Comparison of ENCODE assay signal across 19 cellular contexts in genomic region chr3:128237348-128238099, GRCh38.
DNase-seq lines count a peak whose midpoint lies in the region; ATAC-seq and TF ChIP-seq lines count a peak whose summit lies in the region.
"Had no signal": no experiment of that assay in that cellular context is flagged by ENCODE, and none has a peak within 500 bp of the region (broad histone marks: within the 10 kb centered on the region; RNA-seq: fewer than 3 reads in every experiment).

No MANE protein-coding gene starts in this region.

- DNase-seq in NCI-H1092 treated with DMSO at 0.1 percent for 48 hours (lab: John Stamatoyannopoulos, UW), result peak; percentile 32
- no peak for DNase-seq in NCI-H1092 (lab: John Stamatoyannopoulos, UW)
- peak; percentile 33 to 57 for DNase-seq in NCI-H446 (lab: John Stamatoyannopoulos, UW)
- DNase-seq in trophoblast cell, result peak; percentile 69 to 80
- no peak for DNase-seq in sciatic nerve (ENCODE audit: low spot score)
- DNase-seq in A172 (ENCODE audit: low spot score), result no peak
- no peak for DNase-seq in NOMO-1 (lab: John Stamatoyannopoulos, UW; ENCODE audit: unreplicated experiment in 2 of 2)
- DNase-seq: activated CD4-positive, alpha-beta memory T cell treated with anti-CD3 and anti-CD28 coated beads for 36 hours; activated gamma-delta T cell treated with Interleukin-2 at 50 U/mL for 16 hours; GM23248; spleen; stimulated activated CD4-positive, alpha-beta T cell treated with anti-CD3 and anti-CD28 coated beads, Interleukin-4, amount 100 ng/mL, for 24 hours; T1000; tibial artery had no signal

- no peak overlapping the region for H3K14ac ChIP-seq in trophoblast cell (ENCODE audit: low read length)

- H3K27me3 ChIP-seq in trophoblast cell (ENCODE audit: insufficient read depth, low read length), result no peaks in the 10 kb centered on the region
- H3K27me3 ChIP-seq: spleen, tibial artery had no signal

- peak overlapping the region in 1 of 5 experiments; percentile 51 for H3K4me3 Mint-ChIP-seq in brain
- H3K4me3 Mint-ChIP-seq: activated CD4-positive, alpha-beta memory T cell treated with anti-CD3 and anti-CD28 coated beads for 36 hours; B cell; dendritic cell treated with granulocyte-macrophage colony-stimulating factor and Interleukin-4, amounts not matched to agents 40 ng/mL and 50 ng/mL, for 4 days; stimulated activated naive CD8-positive, alpha-beta T cell treated with anti-CD3 and anti-CD28 coated beads, Interleukin-15, Interleukin-2, amounts not matched to agents 100 ng/mL and 50 ng/mL, for 24 hours had no signal

- H3K4me1 Mint-ChIP-seq in brain, result peaks cover 57% of the 10 kb centered on the region

- H3K27me3 Mint-ChIP-seq in brain, result peaks cover 3% of the 10 kb centered on the region
- H3K27me3 Mint-ChIP-seq: activated CD4-positive, alpha-beta memory T cell treated with anti-CD3 and anti-CD28 coated beads for 36 hours; B cell; dendritic cell treated with granulocyte-macrophage colony-stimulating factor and Interleukin-4, amounts not matched to agents 40 ng/mL and 50 ng/mL, for 4 days; stimulated activated naive CD8-positive, alpha-beta T cell treated with anti-CD3 and anti-CD28 coated beads, Interleukin-15, Interleukin-2, amounts not matched to agents 100 ng/mL and 50 ng/mL, for 24 hours had no signal

- H3K9ac ChIP-seq in trophoblast cell (ENCODE audit: low read length), result no peak overlapping the region
- H3K9ac ChIP-seq: GM23248 had no signal

- H4K8ac ChIP-seq in trophoblast cell (ENCODE audit: low read depth, low read length), result no peak overlapping the region

- ATAC-seq in sciatic nerve, result no peak
- ATAC-seq: A549 had no signal

- H3K27ac Mint-ChIP-seq in brain, result peak overlapping the region; percentile 3 to 78 (median 24)
- H3K27ac Mint-ChIP-seq: activated CD4-positive, alpha-beta memory T cell treated with anti-CD3 and anti-CD28 coated beads for 36 hours; B cell; stimulated activated naive CD8-positive, alpha-beta T cell treated with anti-CD3 and anti-CD28 coated beads, Interleukin-15, Interleukin-2, amounts not matched to agents 100 ng/mL and 50 ng/mL, for 24 hours had no signal

- peak overlapping the region; percentile 54 for H2BK120ac ChIP-seq in trophoblast cell (ENCODE audit: insufficient read depth, low read length, poor library complexity)

- H3K36me3 Mint-ChIP-seq in brain, result no peaks in the 10 kb centered on the region
- H3K36me3 Mint-ChIP-seq: activated CD4-positive, alpha-beta memory T cell treated with anti-CD3 and anti-CD28 coated beads for 36 hours had no signal

- peaks cover 35% of the 10 kb centered on the region for H3K79me1 ChIP-seq in trophoblast cell (ENCODE audit: low read length)

- H4K12ac ChIP-seq in trophoblast cell (ENCODE audit: low read depth, low read length), result no peak overlapping the region

- no peak overlapping the region for H3K4me2 ChIP-seq in trophoblast cell (ENCODE audit: low read length)
- H3K4me2 ChIP-seq: A549 had no signal

- no peak overlapping the region for H3K4ac ChIP-seq in trophoblast cell (ENCODE audit: low read depth, low read length)

- H2BK12ac ChIP-seq in trophoblast cell (ENCODE audit: low read length), result peak overlapping the region; percentile 33

- intact Hi-C loops in sciatic nerve (cut with DNase I), result no loop called here

- H3K4me1 ChIP-seq in trophoblast cell (ENCODE audit: control insufficient read depth in 1 of 2, insufficient read depth in 2 of 2, low read length in 2 of 2), result peaks cover 43% of the 10 kb centered on the region in 2 experiments
- H3K4me1 ChIP-seq: A549 had no signal

- no peaks in the 10 kb centered on the region for H3K9me3 ChIP-seq in trophoblast cell (ENCODE audit: insufficient read depth, low read depth, low read length)
- H3K9me3 ChIP-seq: A549, spleen, tibial artery had no signal

- no peak overlapping the region for H3K4me3 ChIP-seq in trophoblast cell (ENCODE audit: low read depth, low read length)
- H3K4me3 ChIP-seq: A549, GM23248, spleen, tibial artery had no signal

- no peak overlapping the region for H3K23ac ChIP-seq in trophoblast cell (ENCODE audit: low read length)

- peak overlapping the region; percentile 4 for H4K91ac ChIP-seq in trophoblast cell (ENCODE audit: low read depth, low read length)

- H3K36me3 ChIP-seq in trophoblast cell (ENCODE audit: control insufficient read depth in 1 of 2, insufficient read depth in 2 of 2, low read length in 2 of 2), result no peaks in the 10 kb centered on the region
- H3K36me3 ChIP-seq: spleen, tibial artery had no signal

- H2BK5ac ChIP-seq in trophoblast cell (ENCODE audit: low read depth, low read length, poor library complexity), result peak overlapping the region; percentile 71

- H2AK5ac ChIP-seq in trophoblast cell (ENCODE audit: low read length), result no peak overlapping the region

- peaks cover 10% of the 10 kb centered on the region for H3K79me2 ChIP-seq in trophoblast cell (ENCODE audit: control insufficient read depth, insufficient read depth, low read length, poor library complexity)

- peak overlapping the region; percentile 68 for H3K27ac ChIP-seq in trophoblast cell (ENCODE audit: low read depth, low read length)
- H3K27ac ChIP-seq: A549, GM23248, spleen, tibial artery had no signal

- no peaks in the 10 kb centered on the region for H3K9me3 Mint-ChIP-seq in brain
- H3K9me3 Mint-ChIP-seq: activated CD4-positive, alpha-beta memory T cell treated with anti-CD3 and anti-CD28 coated beads for 36 hours; dendritic cell treated with granulocyte-macrophage colony-stimulating factor and Interleukin-4, amounts not matched to agents 40 ng/mL and 50 ng/mL, for 4 days; stimulated activated naive CD8-positive, alpha-beta T cell treated with anti-CD3 and anti-CD28 coated beads, Interleukin-15, Interleukin-2, amounts not matched to agents 100 ng/mL and 50 ng/mL, for 24 hours had no signal

- H3K18ac ChIP-seq in trophoblast cell (ENCODE audit: low read length), result no peak overlapping the region

- no peak overlapping the region for H2AFZ ChIP-seq in trophoblast cell (ENCODE audit: insufficient read depth, low read length, poor library complexity)
- H2AFZ ChIP-seq: GM23248 had no signal

- no CpG with 5 or more reads among the region's 3 CpGs for WGBS in trophoblast cell (ENCODE audit: extremely low coverage, insufficient coverage, insufficient read length)

- TF ChIP-seq CTCF in brain (conservative IDR thresholded peaks at IDR 0.05), result no peak

Comparison
In these comparisons a context has a peak if more than half of its experiments do, and no peak if none do; other contexts are left out.
1. DNase-seq: peak in NCI-H1092 treated with DMSO at 0.1 percent for 48 hours (single experiment), NCI-H446 (2 of 2) and trophoblast cell (2 of 2); none in NCI-H1092 (single experiment), sciatic nerve (single experiment), A172 (single experiment) and NOMO-1 (0 of 2).